28 cellular contexts compared by ENCODE assay signal in the genomic region with DNA sequence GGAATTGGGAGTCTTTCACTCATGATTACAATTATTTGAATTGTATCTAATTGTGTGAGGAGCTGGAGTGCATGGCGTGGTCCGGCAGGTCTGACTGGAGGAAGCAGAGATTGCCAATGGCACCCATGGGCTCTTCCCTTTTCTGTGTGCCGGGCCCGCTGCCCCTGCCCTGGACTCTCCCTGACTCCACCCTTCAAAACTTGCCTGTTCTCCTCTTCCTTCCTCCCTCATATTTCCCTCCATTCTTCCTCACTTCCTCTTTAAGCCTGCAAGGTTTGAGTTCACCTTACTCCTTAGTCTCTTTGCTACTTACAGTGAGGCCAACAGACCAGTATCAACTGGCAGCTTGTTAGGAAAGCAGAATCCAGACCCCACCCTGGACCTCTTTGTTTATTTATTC. TPM values are rescaled to one million over a fixed set of nuclear protein-coding genes. Genes with fewer than 3 reads are reported as not detected.
DNase-seq lines count a peak whose midpoint lies in the region; ATAC-seq and TF ChIP-seq lines count a peak whose summit lies in the region.
"Had no signal": no experiment of that assay in that cellular context is flagged by ENCODE, and none has a peak within 500 bp of the region (broad histone marks: within the 10 kb centered on the region; RNA-seq: fewer than 3 reads in every experiment).

No MANE protein-coding gene starts in this region.

- peaks cover 4% of the 10 kb centered on the region for H3K9me3 Mint-ChIP-seq in Calu3 (ENCODE audit: low read depth, unreplicated experiment)

- peaks cover 12% of the 10 kb centered on the region; the same call in 1 of the 2 replicates for H3K9me3 ChIP-seq in Loucy (ENCODE audit: insufficient read depth, low read depth, low read length)
- peaks cover 0 to 5% of the 10 kb centered on the region in 2 donors for H3K9me3 ChIP-seq in left lung
- peaks cover 4 to 7% of the 10 kb centered on the region in 2 donors for H3K9me3 ChIP-seq in ascending aorta
- H3K9me3 ChIP-seq: prostate gland had no signal

- intact Hi-C loops in Calu3 (cut with micrococcal nuclease; ENCODE audit: unreplicated experiment) (no loop called here), left lung (cut with DNase I) (no loop called here), ascending aorta (cut with DNase I) (no loop called here)

- DNase-seq in Calu3, result no peak
- DNase-seq in RPMI8226, result peak; percentile 7
- DNase-seq in left lung, result peak in 1 of 2 donors; percentile 84
- DNase-seq in NCI-H774 (lab: John Stamatoyannopoulos, UW), result no peak
- no peak for DNase-seq in ascending aorta (ENCODE audit: low spot score in 2 of 2)
- no peak for DNase-seq in NCI-H1694 treated with DMSO at 0.1 percent for 48 hours (lab: John Stamatoyannopoulos, UW)
- DNase-seq: activated CD4-positive, alpha-beta T cell treated with anti-CD3 and anti-CD28 coated beads for 36 hours; activated CD8-positive, alpha-beta memory T cell treated with anti-CD3 and anti-CD28 coated beads for 24 hours; activated naive CD4-positive, alpha-beta T cell treated with anti-CD3 and anti-CD28 coated beads for 36 hours; activated T-cell treated with anti-CD3 and anti-CD28 coated beads, Interleukin-2, amount 50 U/mL, for 48 hours; amygdala; C1 segment of cervical spinal cord; caudate nucleus; dermis blood vessel endothelial cell; H7; immature natural killer cell; NCI-H1105 treated with DMSO at 0.1 percent for 48 hours; NCI-H2081; NK-92 treated with Interleukin-12 subunit alpha and Interleukin-12 subunit beta, amount 100 ng/mL, for 24 hours; stimulated activated CD4-positive, alpha-beta T cell treated with anti-CD3 and anti-CD28 coated beads, Interleukin-4, amount 100 ng/mL, for 24 hours; stimulated activated naive CD4-positive, alpha-beta T cell treated with Interleukin-2 at 50 U/mL for 16 hours had no signal

- H4K20me1 ChIP-seq in Loucy (ENCODE audit: insufficient read depth, low read length, poor library complexity, severe bottlenecking), result no peaks in the 10 kb centered on the region

- peaks cover 44% of the 10 kb centered on the region for H3K4me1 Mint-ChIP-seq in Calu3 (ENCODE audit: low read depth, unreplicated experiment)
- H3K4me1 Mint-ChIP-seq: neural progenitor cell had no signal

- H3K27ac ChIP-seq in left lung (peak overlapping the region in 1 of 2 donors; percentile 14), ascending aorta (no peak overlapping the region)
- H3K27ac ChIP-seq: neural progenitor cell had no signal

- H3K4me3 ChIP-seq in Loucy (ENCODE audit: low read length, poor library complexity, severe bottlenecking) (peak overlapping the region; percentile 7), left lung (no peak overlapping the region), ascending aorta (no peak overlapping the region)
- H3K4me3 ChIP-seq: heart left ventricle, lung, neural progenitor cell, prostate gland, thoracic aorta had no signal

- BruUV-seq in Calu3 (replicated peaks; lab: Mats Ljungman, UMichigan), result no TSS peak

- peak overlapping the region; percentile 10 for H3K27ac Mint-ChIP-seq in Calu3 (ENCODE audit: unreplicated experiment)
- H3K27ac Mint-ChIP-seq: activated CD4-positive, alpha-beta T cell treated with anti-CD3 and anti-CD28 coated beads for 36 hours; activated naive CD4-positive, alpha-beta T cell treated with anti-CD3 and anti-CD28 coated beads for 36 hours; immature natural killer cell; neural progenitor cell had no signal

- peak overlapping the region; percentile 55 for H3K4me2 ChIP-seq in Loucy (ENCODE audit: low read depth, low read length, poor library complexity, severe bottlenecking)
- H3K4me2 ChIP-seq: neural progenitor cell had no signal

- H3F3A ChIP-seq in Loucy (ENCODE audit: low read depth), result peaks cover 18% of the 10 kb centered on the region

- no peak overlapping the region for H3K4me3 Mint-ChIP-seq in Calu3 (ENCODE audit: low read depth, unreplicated experiment)
- H3K4me3 Mint-ChIP-seq: activated CD4-positive, alpha-beta T cell treated with anti-CD3 and anti-CD28 coated beads for 36 hours; activated naive CD4-positive, alpha-beta T cell treated with anti-CD3 and anti-CD28 coated beads for 36 hours; immature natural killer cell; neural progenitor cell had no signal

- H3K36me3 ChIP-seq in Loucy (ENCODE audit: insufficient read depth, low read length), result no peaks in the 10 kb centered on the region
- no peaks in the 10 kb centered on the region for H3K36me3 ChIP-seq in left lung
- no peaks in the 10 kb centered on the region for H3K36me3 ChIP-seq in ascending aorta
- H3K36me3 ChIP-seq: heart left ventricle, neural progenitor cell, prostate gland, thoracic aorta had no signal

- ATAC-seq in left lung, result peak; percentile 17
- ATAC-seq in GM19467 (IDR thresholded peaks at IDR 0.05; ENCODE audit: unreplicated experiment), result no peak
- ATAC-seq: activated CD4-positive, alpha-beta T cell treated with anti-CD3 and anti-CD28 coated beads for 36 hours had no signal

- no peaks in the 10 kb centered on the region for H3K36me3 Mint-ChIP-seq in Calu3 (ENCODE audit: insufficient read depth, unreplicated experiment)

- H2AFZ ChIP-seq in Loucy (ENCODE audit: low read length), result 0 out of 2 replicates have a peak overlapping the region, but pooled peaks have one; percentile 3
- H2AFZ ChIP-seq: neural progenitor cell had no signal

- H3K4me1 ChIP-seq in Loucy (ENCODE audit: insufficient read depth, low read length, poor library complexity, severe bottlenecking), result peaks cover 46% of the 10 kb centered on the region
- peaks cover 5 to 55% of the 10 kb centered on the region in 2 donors for H3K4me1 ChIP-seq in left lung
- H3K4me1 ChIP-seq in ascending aorta, result no peaks in the 10 kb centered on the region
- H3K4me1 ChIP-seq: neural progenitor cell, prostate gland had no signal

- peaks cover 14% of the 10 kb centered on the region; the same call in 1 of the 2 replicates for H3K79me2 ChIP-seq in Loucy (ENCODE audit: insufficient read depth, low read length)

- CTCF ChIA-PET in Calu3 (lab: Charles Lee), result no interaction called here

- no peaks in the 10 kb centered on the region for H3K9me2 ChIP-seq in Loucy (replicated peaks; ENCODE audit: low read depth, low read length)

- TF ChIP-seq CTCF in Calu3 (IDR thresholded peaks at IDR 0.05; ENCODE audit: unreplicated experiment), result no peak
- no peak for TF ChIP-seq CTCF in Loucy (conservative IDR thresholded peaks at IDR 0.05; ENCODE audit: low read length)
- no peak for TF ChIP-seq CTCF in left lung (IDR thresholded peaks at IDR 0.05)
- no peak for TF ChIP-seq CTCF in ascending aorta (IDR thresholded peaks at IDR 0.05)

- H3K27me3 Mint-ChIP-seq in Calu3 (ENCODE audit: unreplicated experiment), result no peaks in the 10 kb centered on the region

- H3K27me3 ChIP-seq in Loucy (ENCODE audit: insufficient read depth, low read length, poor library complexity, severe bottlenecking) (no peaks in the 10 kb centered on the region), left lung (no peaks in the 10 kb centered on the region), ascending aorta (no peaks in the 10 kb centered on the region)
- H3K27me3 ChIP-seq: heart left ventricle had no signal

- peak overlapping the region; percentile 36 for H3K9ac ChIP-seq in Loucy (ENCODE audit: low read depth, low read length, poor library complexity, severe bottlenecking)
- H3K9ac ChIP-seq: neural progenitor cell had no signal

RNA-seq across cellular contexts. Expression of gene STBD1, which starts 6.5 kb away (rescaled TPM):
- total RNA-seq in Calu3 (2022) (3.2 and 5.0 TPM in 2 replicates), left lung (1 to 10 TPM; 8.8 to 9.0 TPM), ascending aorta (19.9 TPM)
- total RNA-seq: activated naive CD4-positive, alpha-beta T cell treated with anti-CD3 and anti-CD28 coated beads for 36 hours had no signal

RNA-seq across cellular contexts. Expression of gene FAM47E, which starts 48.5 kb away (rescaled TPM):
- 0.57 and 1.1 TPM in 2 replicates for total RNA-seq in Calu3 (2022)
- 1 to 10 TPM; 3.2 TPM for total RNA-seq in left lung
- total RNA-seq in ascending aorta, result not detected
- total RNA-seq: activated CD4-positive, alpha-beta T cell treated with anti-CD3 and anti-CD28 coated beads for 36 hours; activated naive CD4-positive, alpha-beta T cell treated with anti-CD3 and anti-CD28 coated beads for 36 hours had no signal
